ENCODE assay signal across 33 cellular contexts in the genomic region with DNA sequence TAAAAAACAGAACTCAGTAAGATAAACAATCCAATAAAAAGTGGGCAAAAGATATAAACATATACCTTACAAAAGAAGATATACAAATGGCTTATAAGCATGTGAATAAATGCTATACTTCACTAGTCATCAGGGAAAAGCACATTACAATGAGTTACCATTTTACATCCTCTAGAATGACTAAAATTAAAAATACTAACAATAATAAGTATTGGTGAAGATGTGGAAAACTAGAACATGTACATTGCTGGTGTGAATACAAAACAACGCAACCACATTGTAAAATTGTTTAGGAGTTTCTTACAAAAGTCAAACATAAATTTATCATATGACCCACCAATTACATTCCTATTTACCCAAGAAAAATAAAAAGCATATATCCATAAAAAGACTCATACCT.
"Had no signal": no experiment of that assay in that cellular context is flagged by ENCODE, and none has a peak within 500 bp of the region (broad histone marks: within the 10 kb centered on the region; RNA-seq: fewer than 3 reads in every experiment).

No MANE protein-coding gene starts in this region.

- H3K36me3 ChIP-seq: adrenal gland, cardiac muscle cell had no signal

- H3K27ac ChIP-seq: adrenal gland, cardiac muscle cell, VCaP had no signal

- H3K4me3 ChIP-seq: adrenal gland, cardiac muscle cell had no signal

- DNase-seq: activated B cell treated with CpG ODN at 0.5 μM for 24 hours; activated CD4-positive, alpha-beta memory T cell treated with anti-CD3 and anti-CD28 coated beads for 36 hours; activated CD4-positive, alpha-beta T cell treated with anti-CD3 and anti-CD28 coated beads for 4 hours; activated CD4-positive, alpha-beta T cell treated with anti-CD3 and anti-CD28 coated beads, Interleukin-2, amount 10 ng/mL, durations not matched to agents 24 days and 14 days; activated CD4-positive, alpha-beta T cell treated with anti-CD3 and anti-CD28 coated beads, Interleukin-2, amount 50 U/mL, for 1 hour; activated CD4-positive, alpha-beta T cell treated with anti-CD3 and anti-CD28 coated beads, Interleukin-2, amount 50 U/mL, for 4 hours; activated CD4-positive, CD25-positive, alpha-beta regulatory T cell treated with anti-CD3 and anti-CD28 coated beads, Interleukin-2, amount 50 U/mL, for 72 hours; activated CD8-positive, alpha-beta memory T cell treated with anti-CD3 and anti-CD28 coated beads, Interleukin-2, amount 50 U/mL, for 4 hours; activated CD8-positive, alpha-beta T cell treated with anti-CD3 and anti-CD28 coated beads for 36 hours; activated effector memory CD4-positive, alpha-beta T cell treated with anti-CD3 and anti-CD28 coated beads, Interleukin-2, amount 50 U/mL, for 16 hours; activated gamma-delta T cell treated with Interleukin-2 at 50 U/mL for 16 hours; activated naive CD4-positive, alpha-beta T cell; activated naive CD4-positive, alpha-beta T cell treated with anti-CD3 and anti-CD28 coated beads for 36 hours; activated naive CD4-positive, alpha-beta T cell treated with anti-CD3 and anti-CD28 coated beads, Interleukin-2, amount 50 U/mL, for 16 hours; activated naive CD8-positive, alpha-beta T cell treated with anti-CD3 and anti-CD28 coated beads for 36 hours; activated T-cell treated with anti-CD3 and anti-CD28 coated beads for 4 hours; activated T-cell treated with anti-CD3 and anti-CD28 coated beads, Interleukin-2, amount 50 U/mL, for 1 hour; activated T-cell treated with anti-CD3 and anti-CD28 coated beads, Interleukin-2, amount 50 U/mL, for 4 hours; activated T-cell treated with anti-CD3 and anti-CD28 coated beads, Interleukin-2, amount 50 U/mL, for 72 hours; adrenal gland; amniotic stem cell; aorta; caudate nucleus; cerebellar nuclear complex; T-helper 1 cell; T-helper 2 cell; T-helper 9 cell had no signal

- FAIRE-seq: bronchial epithelial cell, TTC549 had no signal

- ATAC-seq: activated CD8-positive, alpha-beta T cell treated with anti-CD3 and anti-CD28 coated beads for 36 hours; activated naive CD4-positive, alpha-beta T cell treated with anti-CD3 and anti-CD28 coated beads, Interleukin-2, amount 50 U/mL, for 72 hours; activated T-cell treated with anti-CD3 and anti-CD28 coated beads, Interleukin-2, amount 50 U/mL, for 4 hours; activated T-cell treated with anti-CD3 and anti-CD28 coated beads, Interleukin-2, amount 50 U/mL, for 72 hours; activated T-helper 17 cell treated with anti-CD3 and anti-CD28 coated beads, Interleukin-2, amount 50 U/mL, for 72 hours had no signal

- H3K27me3 ChIP-seq: adrenal gland, cardiac muscle cell had no signal

- H3K9me3 ChIP-seq: adrenal gland had no signal
